Comparison of ENCODE assay signal across 10 cellular contexts in the genomic region with DNA sequence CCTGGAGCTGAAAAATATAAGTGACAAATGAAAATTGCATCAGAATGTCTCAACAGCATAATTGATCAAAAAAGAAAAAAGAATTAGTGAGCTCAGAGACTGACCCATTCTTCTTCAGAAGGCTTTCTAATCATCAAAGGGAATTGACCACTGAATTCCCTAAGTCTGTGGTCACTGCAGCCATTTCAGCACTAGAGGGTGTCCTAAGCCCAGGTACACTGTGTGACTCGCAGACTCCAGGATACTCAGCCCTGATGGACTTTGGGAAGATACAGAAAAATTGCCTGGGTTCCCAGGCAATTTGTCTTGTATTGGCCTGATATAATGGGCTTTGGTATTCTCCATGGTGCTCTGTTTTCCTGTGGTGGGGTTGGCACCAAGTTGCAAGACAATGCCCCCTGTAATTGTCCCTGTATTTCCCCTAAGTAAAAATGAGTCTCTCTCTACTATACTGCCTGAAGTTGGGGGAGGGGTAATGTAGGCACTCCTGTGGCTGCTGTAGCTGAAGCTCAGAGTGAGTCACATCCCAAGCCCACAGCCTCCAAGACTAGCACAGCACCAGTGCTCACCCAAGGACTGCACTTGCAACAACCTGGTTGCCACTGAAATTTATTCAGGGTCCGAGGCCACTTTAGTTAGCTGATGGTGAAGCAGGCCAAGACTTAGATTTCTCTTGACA.
A peak's percentile ranks its signal among the peaks of the same experiment; 100 is the strongest.
DNase-seq lines count a peak whose midpoint lies in the region; ATAC-seq and TF ChIP-seq lines count a peak whose summit lies in the region.
"Had no signal": no experiment of that assay in that cellular context is flagged by ENCODE, and none has a peak within 500 bp of the region (broad histone marks: within the 10 kb centered on the region; RNA-seq: fewer than 3 reads in every experiment).

No MANE protein-coding gene starts in this region.

- H3K27ac ChIP-seq in endodermal cell (ENCODE audit: low read depth, low read length) = no peak overlapping the region
- no peak overlapping the region for H3K27ac ChIP-seq in osteoblast (ENCODE audit: low read depth, low read length)
- H3K27ac ChIP-seq in right atrium auricular region = no peak overlapping the region

- H3K4me3 Mint-ChIP-seq in endodermal cell = no peak overlapping the region
- no peak overlapping the region for H3K4me3 Mint-ChIP-seq in activated T-cell treated with anti-CD3 and anti-CD28 coated beads, Interleukin-2, amount 50 U/mL, for 4 hours
- no peak overlapping the region for H3K4me3 Mint-ChIP-seq in activated naive CD4-positive, alpha-beta T cell treated with anti-CD3 and anti-CD28 coated beads for 36 hours
- H3K4me3 Mint-ChIP-seq: activated naive CD8-positive, alpha-beta T cell treated with anti-CD3 and anti-CD28 coated beads for 36 hours; stimulated activated memory B cell treated with anti-CD40 and anti-IgM and Interleukin-4, amounts not matched to agents 10 μg/mL and 1 μg/mL and 100 μg/mL, for 72 hours had no signal

- peaks cover 5% of the 10 kb centered on the region for H3K4me1 Mint-ChIP-seq in endodermal cell
- no peaks in the 10 kb centered on the region for H3K4me1 Mint-ChIP-seq in activated T-cell treated with anti-CD3 and anti-CD28 coated beads, Interleukin-2, amount 50 U/mL, for 4 hours (ENCODE audit: low read depth)
- H3K4me1 Mint-ChIP-seq in activated naive CD4-positive, alpha-beta T cell treated with anti-CD3 and anti-CD28 coated beads for 36 hours (ENCODE audit: low read depth) = no peaks in the 10 kb centered on the region
- H3K4me1 Mint-ChIP-seq: activated naive CD8-positive, alpha-beta T cell treated with anti-CD3 and anti-CD28 coated beads for 36 hours; stimulated activated memory B cell treated with anti-CD40 and anti-IgM and Interleukin-4, amounts not matched to agents 10 μg/mL and 1 μg/mL and 100 μg/mL, for 72 hours had no signal

- no peaks in the 10 kb centered on the region for H3K27me3 Mint-ChIP-seq in endodermal cell (ENCODE audit: insufficient read depth)
- peaks cover 2% of the 10 kb centered on the region for H3K27me3 Mint-ChIP-seq in activated T-cell treated with anti-CD3 and anti-CD28 coated beads, Interleukin-2, amount 50 U/mL, for 4 hours (ENCODE audit: low read depth)
- no peaks in the 10 kb centered on the region for H3K27me3 Mint-ChIP-seq in activated naive CD4-positive, alpha-beta T cell treated with anti-CD3 and anti-CD28 coated beads for 36 hours (ENCODE audit: low read depth)
- H3K27me3 Mint-ChIP-seq: activated naive CD8-positive, alpha-beta T cell treated with anti-CD3 and anti-CD28 coated beads for 36 hours; stimulated activated memory B cell treated with anti-CD40 and anti-IgM and Interleukin-4, amounts not matched to agents 10 μg/mL and 1 μg/mL and 100 μg/mL, for 72 hours had no signal

- intact Hi-C loops in activated naive CD4-positive, alpha-beta T cell treated with anti-CD3 and anti-CD28 coated beads for 36 hours (cut with micrococcal nuclease) = no loop called here

- H3K4me3 ChIP-seq in endodermal cell (ENCODE audit: low read length) (no peak overlapping the region), osteoblast (ENCODE audit: insufficient read depth, low read length) (no peak overlapping the region), right atrium auricular region (no peak overlapping the region)

- no peaks in the 10 kb centered on the region for H3K79me2 ChIP-seq in osteoblast (ENCODE audit: insufficient read depth, low read length)

- no peak for ATAC-seq in activated T-cell treated with anti-CD3 and anti-CD28 coated beads, Interleukin-2, amount 50 U/mL, for 4 hours
- ATAC-seq: stimulated activated memory B cell treated with anti-CD40 and anti-IgM and Interleukin-4, amounts not matched to agents 10 μg/mL and 1 μg/mL and 100 μg/mL, for 72 hours had no signal

- 33 to 45% methylated on average over 2 of the region's 2 CpGs for WGBS in endodermal cell (ENCODE audit: insufficient coverage in 1 of 2, insufficient read length in 1 of 2), 2 experiments

- H3K9me3 ChIP-seq in endodermal cell (ENCODE audit: control insufficient read depth, low read length) = no peaks in the 10 kb centered on the region
- no peaks in the 10 kb centered on the region for H3K9me3 ChIP-seq in osteoblast (ENCODE audit: low read depth, low read length)
- peaks cover 0 to 18% of the 10 kb centered on the region in 2 donors for H3K9me3 ChIP-seq in right atrium auricular region

- no peak overlapping the region for H3K27ac Mint-ChIP-seq in endodermal cell
- H3K27ac Mint-ChIP-seq in activated naive CD4-positive, alpha-beta T cell treated with anti-CD3 and anti-CD28 coated beads for 36 hours = no peak overlapping the region
- H3K27ac Mint-ChIP-seq: activated naive CD8-positive, alpha-beta T cell treated with anti-CD3 and anti-CD28 coated beads for 36 hours; stimulated activated memory B cell treated with anti-CD40 and anti-IgM and Interleukin-4, amounts not matched to agents 10 μg/mL and 1 μg/mL and 100 μg/mL, for 72 hours had no signal

- H3K27me3 ChIP-seq in endodermal cell (ENCODE audit: control insufficient read depth, insufficient read depth, low read length, poor library complexity, severe bottlenecking) = no peaks in the 10 kb centered on the region
- H3K27me3 ChIP-seq in osteoblast (ENCODE audit: insufficient read depth, low read length) = no peaks in the 10 kb centered on the region
- H3K27me3 ChIP-seq in right atrium auricular region = no peaks in the 10 kb centered on the region

- no peaks in the 10 kb centered on the region for H3K9me3 Mint-ChIP-seq in endodermal cell
- H3K9me3 Mint-ChIP-seq in activated T-cell treated with anti-CD3 and anti-CD28 coated beads, Interleukin-2, amount 50 U/mL, for 4 hours = peaks cover 11% of the 10 kb centered on the region
- peaks cover 14% of the 10 kb centered on the region for H3K9me3 Mint-ChIP-seq in activated naive CD4-positive, alpha-beta T cell treated with anti-CD3 and anti-CD28 coated beads for 36 hours

- H3K4me1 ChIP-seq in endodermal cell (ENCODE audit: control insufficient read depth, insufficient read depth, low read length) (peaks cover 2% of the 10 kb centered on the region), osteoblast (ENCODE audit: insufficient read depth, low read length) (no peaks in the 10 kb centered on the region), right atrium auricular region (no peaks in the 10 kb centered on the region)

- H2AFZ ChIP-seq in osteoblast (ENCODE audit: low read length) = no peak overlapping the region

- no peak overlapping the region for H3K4me2 ChIP-seq in osteoblast (ENCODE audit: insufficient read depth, low read length)

- CTCF ChIA-PET in activated naive CD4-positive, alpha-beta T cell treated with anti-CD3 and anti-CD28 coated beads for 36 hours (lab: Charles Lee) = no interaction called here

- no peaks in the 10 kb centered on the region for H3K36me3 Mint-ChIP-seq in endodermal cell (ENCODE audit: low read depth)
- H3K36me3 Mint-ChIP-seq in activated T-cell treated with anti-CD3 and anti-CD28 coated beads, Interleukin-2, amount 50 U/mL, for 4 hours (ENCODE audit: insufficient read depth) = no peaks in the 10 kb centered on the region
- H3K36me3 Mint-ChIP-seq in activated naive CD4-positive, alpha-beta T cell treated with anti-CD3 and anti-CD28 coated beads for 36 hours (ENCODE audit: low read depth) = no peaks in the 10 kb centered on the region
- H3K36me3 Mint-ChIP-seq: activated naive CD8-positive, alpha-beta T cell treated with anti-CD3 and anti-CD28 coated beads for 36 hours; stimulated activated memory B cell treated with anti-CD40 and anti-IgM and Interleukin-4, amounts not matched to agents 10 μg/mL and 1 μg/mL and 100 μg/mL, for 72 hours had no signal

- peak; percentile 60 for DNase-seq in GM04504 (ENCODE audit: low read depth)
- peak; percentile 14 to 77 for DNase-seq in NCI-H524 (lab: John Stamatoyannopoulos, UW)
- DNase-seq in endodermal cell = peak; percentile 90
- DNase-seq in osteoblast (ENCODE audit: insufficient read length, low spot score, missing footprints) = no peak
- DNase-seq in activated T-cell treated with anti-CD3 and anti-CD28 coated beads, Interleukin-2, amount 50 U/mL, for 4 hours = no peak
- no peak for DNase-seq in NCI-H187 treated with DMSO at 0.1 percent for 48 hours (lab: John Stamatoyannopoulos, UW)
- DNase-seq in right atrium auricular region (ENCODE audit: low spot score) = no peak
- DNase-seq in activated naive CD4-positive, alpha-beta T cell treated with anti-CD3 and anti-CD28 coated beads for 36 hours = no peak
- DNase-seq: activated naive CD8-positive, alpha-beta T cell treated with anti-CD3 and anti-CD28 coated beads for 36 hours had no signal

- TF ChIP-seq CTCF in endodermal cell (conservative IDR thresholded peaks at IDR 0.05) = peak; percentile 92
- TF ChIP-seq CTCF in osteoblast (IDR thresholded peaks at IDR 0.05; ENCODE audit: extremely low read depth, low read depth, low read length) = peak; percentile 24
- TF ChIP-seq CTCF in right atrium auricular region (IDR thresholded peaks at IDR 0.05) = no peak

- H4K20me1 ChIP-seq in osteoblast (ENCODE audit: insufficient read depth, low read length) = no peaks in the 10 kb centered on the region

- H3K36me3 ChIP-seq in endodermal cell (ENCODE audit: control insufficient read depth, insufficient read depth, low read length) (no peaks in the 10 kb centered on the region), osteoblast (ENCODE audit: insufficient read depth, low read length) (no peaks in the 10 kb centered on the region), right atrium auricular region (no peaks in the 10 kb centered on the region)

- no peak overlapping the region for H3K9ac ChIP-seq in endodermal cell (ENCODE audit: extremely low read depth, low read length, poor library complexity, severe bottlenecking)

Comparison
In these comparisons a context has a peak if more than half of its experiments do, and no peak if none do; other contexts are left out.
1. DNase-seq: peak in GM04504 (single experiment), NCI-H524 (2 of 2) and endodermal cell (single experiment); none in osteoblast (single experiment), activated T-cell treated with anti-CD3 and anti-CD28 coated beads, Interleukin-2, amount 50 U/mL, for 4 hours (single experiment), NCI-H187 treated with DMSO at 0.1 percent for 48 hours (single experiment), right atrium auricular region (single experiment) and activated naive CD4-positive, alpha-beta T cell treated with anti-CD3 and anti-CD28 coated beads for 36 hours (single experiment).
2. CTCF ChIP-seq: peak in endodermal cell (single experiment) and osteoblast (single experiment); none in right atrium auricular region (0 of 2).